In the genomic region with DNA sequence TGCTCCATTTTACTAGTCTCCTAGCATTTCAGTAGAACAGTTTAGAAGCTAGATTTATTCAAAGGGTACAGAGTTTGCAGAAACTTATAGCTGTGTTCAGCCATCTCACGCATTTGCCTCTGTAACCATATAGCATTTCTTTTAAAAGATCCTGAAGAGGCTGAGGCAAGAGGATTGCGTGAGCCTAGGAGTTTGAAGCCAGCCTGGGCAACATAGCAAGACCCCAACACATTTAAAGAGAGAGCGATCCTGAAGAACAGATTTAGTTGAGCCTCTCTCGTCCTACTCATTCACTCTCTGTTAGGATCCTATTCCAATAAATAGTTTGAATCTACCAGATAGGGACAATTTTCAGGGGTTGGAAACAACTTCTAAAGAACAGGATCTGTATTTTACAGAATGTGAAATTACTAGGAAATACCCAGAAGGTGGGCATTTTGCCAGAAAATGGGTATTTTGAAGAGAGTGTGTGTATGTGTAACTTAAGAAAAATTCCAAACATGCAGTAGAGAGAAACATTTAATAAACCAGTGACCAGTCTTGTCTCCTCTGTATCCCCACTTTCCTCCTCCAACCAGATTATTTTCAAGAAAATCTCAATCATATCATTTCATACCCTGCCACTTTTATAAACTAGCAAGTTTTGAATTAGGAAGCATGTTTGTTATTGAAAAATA, we compare ENCODE assay signal across 1 cellular context.
TF ChIP-seq lines count a peak whose summit lies in the region.

No MANE protein-coding gene starts in this region.

TF ChIP-seq in HCT116, 20 proteins besides CTCF, POLR2A, EP300 and RAD21:
- TF ChIP-seq CEBPB (IDR thresholded peaks at IDR 0.05; ENCODE audit: low read depth) (no peak), ZFX (IDR thresholded peaks at IDR 0.05) (no peak), EGR1 (IDR thresholded peaks at IDR 0.05; ENCODE audit: low read depth) (no peak), YY1 (IDR thresholded peaks at IDR 0.05; ENCODE audit: extremely low read depth, insufficient replicate concordance, low read depth, low read length) (no peak), POLR2AphosphoS5 (IDR thresholded peaks at IDR 0.05; ENCODE audit: low read depth, low read length) (no peak), SIN3A (IDR thresholded peaks at IDR 0.05; ENCODE audit: low read depth) (no peak), EZH2phosphoT487 (IDR thresholded peaks at IDR 0.05; ENCODE audit: borderline replicate concordance) (no peak), SRF (IDR thresholded peaks at IDR 0.05; ENCODE audit: low read depth) (no peak), ELF1 (IDR thresholded peaks at IDR 0.05; ENCODE audit: borderline replicate concordance, low read depth) (no peak), TCF7L2 (IDR thresholded peaks at IDR 0.05; ENCODE audit: borderline replicate concordance, extremely low read depth, insufficient read depth, insufficient read length) (no peak)
- TF ChIP-seq, protein P1, sequence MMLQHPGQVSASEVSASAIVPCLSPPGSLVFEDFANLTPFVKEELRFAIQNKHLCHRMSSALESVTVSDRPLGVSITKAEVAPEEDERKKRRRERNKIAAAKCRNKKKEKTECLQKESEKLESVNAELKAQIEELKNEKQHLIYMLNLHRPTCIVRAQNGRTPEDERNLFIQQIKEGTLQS (IDR thresholded peaks at IDR 0.05) = no peak
